Comparison of ENCODE assay signal across 10 cellular contexts in the genomic region with DNA sequence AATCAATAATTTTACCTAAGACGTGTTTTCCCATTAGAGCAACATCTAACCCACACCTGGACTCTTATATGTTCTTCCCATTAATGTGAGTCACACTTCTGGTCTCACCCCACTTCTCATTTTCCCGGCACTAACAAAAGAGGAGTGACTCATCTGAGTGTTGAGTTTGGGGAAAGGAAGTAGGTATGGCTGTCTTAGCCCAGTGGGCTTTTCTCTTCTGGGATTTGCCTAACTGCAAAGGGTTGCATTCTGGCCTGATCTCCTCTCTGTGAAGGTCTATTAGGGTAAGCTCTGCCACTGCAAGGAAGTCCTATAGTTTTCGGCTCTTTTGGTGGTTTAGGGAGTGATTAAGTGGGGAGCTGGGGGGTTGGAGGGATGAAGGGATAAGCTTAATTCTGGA.
DNase-seq lines count a peak whose midpoint lies in the region; ATAC-seq, FAIRE-seq and TF ChIP-seq lines count a peak whose summit lies in the region.
"Had no signal": no experiment of that assay in that cellular context is flagged by ENCODE, and none has a peak within 500 bp of the region (broad histone marks: within the 10 kb centered on the region; RNA-seq: fewer than 3 reads in every experiment).

No MANE protein-coding gene starts in this region.

- no TSS peak for BruUV-seq in HepG2 (replicated peaks; lab: Mats Ljungman, UMichigan)

- no peaks in the 10 kb centered on the region for H3K4me1 Mint-ChIP-seq in activated T-cell treated with anti-CD3 and anti-CD28 coated beads, Interleukin-2, amount 50 U/mL, for 24 hours (ENCODE audit: low read depth)

- no peaks in the 10 kb centered on the region for H3K9me2 ChIP-seq in GM23248 (ENCODE audit: insufficient read depth)

- H4K20me1 ChIP-seq in GM23248 (ENCODE audit: insufficient read depth) (no peaks in the 10 kb centered on the region), HepG2 (ENCODE audit: insufficient read depth, low read length) (no peaks in the 10 kb centered on the region)

- FAIRE-seq in A549 (lab: Jason Lieb, UNC) (no peak), HepG2 (lab: Jason Lieb, UNC) (no peak)

- POLR2A ChIA-PET in A549 (lab: Yijun Ruan, JAX) (no interaction called here), RWPE1 (lab: Yijun Ruan, JAX; ENCODE audit: low non-redundant PET) (no interaction called here), HepG2 (lab: Yijun Ruan, JAX) (no interaction called here)

- 31% methylated on average over 3 of the region's 3 CpGs for WGBS in A549 (ENCODE audit: missing lambda C conversion rate)
- 66 to 69% methylated on average over 3 of the region's 3 CpGs for WGBS in GM23248 (ENCODE audit: low coverage in 1 of 2, low lambda C conversion rate in 2 of 2, missing lambda C conversion rate in 2 of 2), 2 experiments
- whole genome bisulfite sequencing in HepG2 (ENCODE audit: low lambda C conversion rate), result 1% methylated on average over 3 of the region's 3 CpGs

- no peaks in the 10 kb centered on the region for H3F3A ChIP-seq in GM23248 (ENCODE audit: insufficient read depth)

- no peaks in the 10 kb centered on the region for H3K9me3 ChIP-seq in A549
- no peaks in the 10 kb centered on the region for H3K9me3 ChIP-seq in GM23248 (ENCODE audit: low read depth)
- H3K9me3 ChIP-seq in HepG2 (ENCODE audit: low read length), result no peaks in the 10 kb centered on the region

- H2AFZ ChIP-seq in GM23248, result no peak overlapping the region
- H2AFZ ChIP-seq in HepG2 (ENCODE audit: low read length), result no peak overlapping the region

- H3K4me1 ChIP-seq in A549 (no peaks in the 10 kb centered on the region), GM23248 (ENCODE audit: insufficient read depth) (no peaks in the 10 kb centered on the region), HepG2 (ENCODE audit: insufficient read depth, low read length) (no peaks in the 10 kb centered on the region)

- DNase-seq in A549 (ENCODE audit: low read depth in 1 of 2, low spot score in 1 of 2) (no peak), GM23248 (peak; percentile 30), RWPE1 (ENCODE audit: low spot score) (peak; percentile 88), fibroblast of villous mesenchyme (ENCODE audit: low read depth) (peak; percentile 5), Ammon's horn (ENCODE audit: low spot score) (no peak), HepG2 (ENCODE audit: low spot score) (no peak), left cardiac atrium (no peak)
- no peak for DNase-seq in activated T-cell treated with anti-CD3 and anti-CD28 coated beads, Interleukin-2, amount 50 U/mL, for 24 hours
- DNase-seq: activated CD4-positive, alpha-beta T cell treated with anti-CD3 and anti-CD28 coated beads, Interleukin-2, amount 10 ng/mL, durations not matched to agents 24 days and 14 days had no signal

- H3K79me2 ChIP-seq in GM23248 (ENCODE audit: insufficient read depth), result no peaks in the 10 kb centered on the region
- no peaks in the 10 kb centered on the region for H3K79me2 ChIP-seq in HepG2 (ENCODE audit: insufficient read depth, low read length)

- CTCF ChIA-PET in A549 (lab: Yijun Ruan, JAX) (no interaction called here), RWPE1 (lab: Yijun Ruan, JAX) (interaction anchor here (0.7 to 0.9 kb wide), 2 partner anchors 315 to 1191 kb away, joined by 3 to 4 read pairs; no protein-coding TSS in a partner anchor), HepG2 (lab: Yijun Ruan, JAX; ENCODE audit: low intra/inter-chr PET ratio, low total read pairs) (no interaction called here)

- ATAC-seq in A549 (no peak), HepG2 (no peak), left cardiac atrium (no peak)
- ATAC-seq: sciatic nerve had no signal

- in situ Hi-C loops in GM23248 (cut with MboI), result no loop called here
- in situ Hi-C loops in HepG2 (cut with HindIII; ENCODE audit: extremely low pct_ligation_motif_present, low pct_unique_long_range_greater_than_20kb), result no loop called here

- H3K27me3 ChIP-seq in GM23248 (replicated peaks; ENCODE audit: insufficient read depth) (no peaks in the 10 kb centered on the region), HepG2 (ENCODE audit: control insufficient read depth in 1 of 2, insufficient read depth in 2 of 2, low read length in 2 of 2) (no peaks in the 10 kb centered on the region)

- no peaks in the 10 kb centered on the region for H3K36me3 Mint-ChIP-seq in activated T-cell treated with anti-CD3 and anti-CD28 coated beads, Interleukin-2, amount 50 U/mL, for 24 hours (ENCODE audit: low read depth)

- no peak overlapping the region for H3K4me3 Mint-ChIP-seq in activated T-cell treated with anti-CD3 and anti-CD28 coated beads, Interleukin-2, amount 50 U/mL, for 24 hours
- H3K4me3 Mint-ChIP-seq: activated CD4-positive, alpha-beta T cell treated with anti-CD3 and anti-CD28 coated beads, Interleukin-2, amount 10 ng/mL, durations not matched to agents 24 days and 14 days had no signal

- H3K27me3 Mint-ChIP-seq in activated T-cell treated with anti-CD3 and anti-CD28 coated beads, Interleukin-2, amount 50 U/mL, for 24 hours, result no peaks in the 10 kb centered on the region
- H3K27me3 Mint-ChIP-seq: activated CD4-positive, alpha-beta T cell treated with anti-CD3 and anti-CD28 coated beads, Interleukin-2, amount 10 ng/mL, durations not matched to agents 24 days and 14 days had no signal

- no peak overlapping the region for H3K27ac ChIP-seq in A549
- no peak overlapping the region for H3K27ac ChIP-seq in GM23248
- no peak overlapping the region for H3K27ac ChIP-seq in RWPE1
- H3K27ac ChIP-seq in HepG2 (ENCODE audit: extremely low read length, insufficient read depth, low read length), result no peak overlapping the region

- no peak overlapping the region for H3K4me3 ChIP-seq in A549
- H3K4me3 ChIP-seq in GM23248, result no peak overlapping the region
- H3K4me3 ChIP-seq in fibroblast of villous mesenchyme (ENCODE audit: low read depth, low read length), result no peak overlapping the region
- no peak overlapping the region for H3K4me3 ChIP-seq in HepG2 (replicated peaks in 1 of 3; ENCODE audit: insufficient read depth in 1 of 3, low read depth in 2 of 3, low read length in 3 of 3)

- TF ChIP-seq CTCF in A549 (IDR thresholded peaks at IDR 0.05), result no peak
- no peak for TF ChIP-seq CTCF in RWPE1 (conservative IDR thresholded peaks at IDR 0.05; ENCODE audit: low read depth)
- no peak for TF ChIP-seq CTCF in fibroblast of villous mesenchyme (IDR thresholded peaks at IDR 0.05; ENCODE audit: insufficient read depth, low read depth, low read length)
- no peak for TF ChIP-seq CTCF in HepG2 (CRISPR knock-in tag; IDR thresholded peaks at IDR 0.05)

- TF ChIP-seq RAD21 in A549 (conservative IDR thresholded peaks at IDR 0.05 in 1 of 2, IDR thresholded peaks at IDR 0.05 in 1 of 2) (no peak), HepG2 (CRISPR knock-in tag; IDR thresholded peaks at IDR 0.05) (no peak)

- H3K9ac ChIP-seq in GM23248, result no peak overlapping the region
- H3K9ac ChIP-seq in HepG2 (ENCODE audit: insufficient read depth, low read depth, low read length), result no peak overlapping the region

- no peak for TF ChIP-seq EP300 in A549 (IDR thresholded peaks at IDR 0.05)
- TF ChIP-seq EP300 in HepG2 (IDR thresholded peaks at IDR 0.05; ENCODE audit: low read depth in 2 of 2, low read length in 2 of 2), result no peak
- no peak for TF ChIP-seq EP300 in HepG2 (CRISPR knock-in tag; IDR thresholded peaks at IDR 0.05; ENCODE audit: borderline replicate concordance)

- no peak overlapping the region for H3K27ac Mint-ChIP-seq in activated T-cell treated with anti-CD3 and anti-CD28 coated beads, Interleukin-2, amount 50 U/mL, for 24 hours
- H3K27ac Mint-ChIP-seq: activated CD4-positive, alpha-beta T cell treated with anti-CD3 and anti-CD28 coated beads, Interleukin-2, amount 10 ng/mL, durations not matched to agents 24 days and 14 days had no signal

- no peak for TF ChIP-seq POLR2A in A549 (IDR thresholded peaks at IDR 0.05; ENCODE audit: low read length)
- no peak for TF ChIP-seq POLR2A in HepG2 (IDR thresholded peaks at IDR 0.05; ENCODE audit: insufficient read depth in 1 of 2, low read depth in 2 of 2, low read length in 2 of 2)

- H3K9me3 Mint-ChIP-seq in activated T-cell treated with anti-CD3 and anti-CD28 coated beads, Interleukin-2, amount 50 U/mL, for 24 hours, result peaks cover 3% of the 10 kb centered on the region

- intact Hi-C loops in HepG2 (cut with micrococcal nuclease; ENCODE audit: unreplicated experiment) (no loop called here), left cardiac atrium (cut with DNase I) (no loop called here)

- no peaks in the 10 kb centered on the region for H3K36me3 ChIP-seq in GM23248 (ENCODE audit: low read depth)
- H3K36me3 ChIP-seq in HepG2 (replicated peaks in 1 of 2; ENCODE audit: control insufficient read depth in 1 of 2, insufficient read depth in 2 of 2, low read length in 2 of 2), result no peaks in the 10 kb centered on the region

- H3K4me2 ChIP-seq in A549 (no peak overlapping the region), GM23248 (ENCODE audit: unreplicated experiment) (no peak overlapping the region), HepG2 (ENCODE audit: low read depth, low read length) (no peak overlapping the region)

TF ChIP-seq in A549, 52 proteins besides CTCF, POLR2A, EP300 and RAD21:
- TF ChIP-seq MYC (IDR thresholded peaks at IDR 0.05; ENCODE audit: borderline replicate concordance, low read length) (no peak), FOSL2 (IDR thresholded peaks at IDR 0.05) (no peak), FOSL2 (CRISPR knock-in tag; IDR thresholded peaks at IDR 0.05) (peak; percentile 14; the same call in 1 of the 2 replicates)

TF ChIP-seq in HepG2, 621 proteins besides CTCF, POLR2A, EP300 and RAD21 (continues in another document):
- no peak for TF ChIP-seq ZNF672 (CRISPR knock-in tag; IDR thresholded peaks at IDR 0.05)
- TF ChIP-seq SATB2 (CRISPR knock-in tag; IDR thresholded peaks at IDR 0.05), result no peak
- no peak for TF ChIP-seq SNAI1 (CRISPR knock-in tag; IDR thresholded peaks at IDR 0.05; ENCODE audit: borderline replicate concordance)
- no peak for TF ChIP-seq ZNF556 (CRISPR knock-in tag; IDR thresholded peaks at IDR 0.05; ENCODE audit: borderline replicate concordance)
- no peak for TF ChIP-seq SAFB2 (CRISPR knock-in tag; IDR thresholded peaks at IDR 0.05; ENCODE audit: borderline replicate concordance, low read depth)
- TF ChIP-seq ZNF569 (CRISPR knock-in tag; IDR thresholded peaks at IDR 0.05; ENCODE audit: borderline replicate concordance), result no peak
- TF ChIP-seq, protein P1, sequence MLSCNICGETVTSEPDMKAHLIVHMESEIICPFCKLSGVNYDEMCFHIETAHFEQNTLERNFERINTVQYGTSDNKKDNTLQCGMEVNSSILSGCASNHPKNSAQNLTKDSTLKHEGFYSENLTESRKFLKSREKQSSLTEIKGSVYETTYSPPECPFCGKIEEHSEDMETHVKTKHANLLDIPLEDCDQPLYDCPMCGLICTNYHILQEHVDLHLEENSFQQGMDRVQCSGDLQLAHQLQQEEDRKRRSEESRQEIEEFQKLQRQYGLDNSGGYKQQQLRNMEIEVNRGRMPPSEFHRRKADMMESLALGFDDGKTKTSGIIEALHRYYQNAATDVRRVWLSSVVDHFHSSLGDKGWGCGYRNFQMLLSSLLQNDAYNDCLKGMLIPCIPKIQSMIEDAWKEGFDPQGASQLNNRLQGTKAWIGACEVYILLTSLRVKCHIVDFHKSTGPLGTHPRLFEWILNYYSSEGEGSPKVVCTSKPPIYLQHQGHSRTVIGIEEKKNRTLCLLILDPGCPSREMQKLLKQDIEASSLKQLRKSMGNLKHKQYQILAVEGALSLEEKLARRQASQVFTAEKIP (CRISPR knock-in tag; IDR thresholded peaks at IDR 0.05; ENCODE audit: borderline replicate concordance), result no peak
- TF ChIP-seq KLF9 (CRISPR knock-in tag; IDR thresholded peaks at IDR 0.05; ENCODE audit: low read depth), result no peak

Comparison
In these comparisons a context has a peak if more than half of its experiments do, and no peak if none do; other contexts are left out.
1. DNase-seq: peak in GM23248 (single experiment), RWPE1 (single experiment) and fibroblast of villous mesenchyme (single experiment); none in A549 (0 of 2), Ammon's horn (single experiment), HepG2 (single experiment), left cardiac atrium (single experiment) and activated T-cell treated with anti-CD3 and anti-CD28 coated beads, Interleukin-2, amount 50 U/mL, for 24 hours (single experiment).